14 cellular contexts compared by ENCODE assay signal in genomic region chr4:159021597-159022385, GRCh38.
"Had no signal": no experiment of that assay in that cellular context is flagged by ENCODE, and none has a peak within 500 bp of the region (broad histone marks: within the 10 kb centered on the region; RNA-seq: fewer than 3 reads in every experiment).

No MANE protein-coding gene starts in this region.

- H3K27me3 ChIP-seq: tibial nerve, vagina had no signal

- DNase-seq: activated CD4-positive, alpha-beta T cell treated with anti-CD3 and anti-CD28 coated beads, Interleukin-2, amount 50 U/mL, for 1 hour; activated CD8-positive, alpha-beta memory T cell treated with anti-CD3 and anti-CD28 coated beads, Interleukin-2, amount 50 U/mL, for 4 hours; activated naive CD4-positive, alpha-beta T cell treated with anti-CD3 and anti-CD28 coated beads, Interleukin-2, amount 10 ng/mL, durations not matched to agents 7 days and 5 days; activated naive CD8-positive, alpha-beta T cell treated with anti-CD3 and anti-CD28 coated beads, Interleukin-2, amount 50 U/mL, for 24 hours; activated T-cell treated with anti-CD3 and anti-CD28 coated beads, Interleukin-2, amount 50 U/mL, for 4 hours; anterior cingulate cortex; head of caudate nucleus; nephron progenitor cell; stimulated activated CD4-positive, alpha-beta T cell treated with anti-CD3 and anti-CD28 coated beads, Interleukin-2, amount 100 ng/mL, for 24 hours; T1000 had no signal

- H3K4me1 ChIP-seq: vagina had no signal

- H3K27ac ChIP-seq: tibial nerve, vagina had no signal

- H3K36me3 ChIP-seq: tibial nerve, vagina had no signal

- H3K4me3 ChIP-seq: lung, tibial nerve, vagina had no signal

- H3K9me3 ChIP-seq: tibial nerve, vagina had no signal

- ATAC-seq: activated CD4-positive, CD25-positive, alpha-beta regulatory T cell treated with anti-CD3 and anti-CD28 coated beads, Interleukin-2, amount 50 U/mL, for 24 hours; activated naive CD8-positive, alpha-beta T cell treated with anti-CD3 and anti-CD28 coated beads, Interleukin-2, amount 50 U/mL, for 24 hours; activated T-cell treated with anti-CD3 and anti-CD28 coated beads, Interleukin-2, amount 50 U/mL, for 4 hours had no signal
